Comparison of ENCODE assay signal across 9 cellular contexts in the genomic region with DNA sequence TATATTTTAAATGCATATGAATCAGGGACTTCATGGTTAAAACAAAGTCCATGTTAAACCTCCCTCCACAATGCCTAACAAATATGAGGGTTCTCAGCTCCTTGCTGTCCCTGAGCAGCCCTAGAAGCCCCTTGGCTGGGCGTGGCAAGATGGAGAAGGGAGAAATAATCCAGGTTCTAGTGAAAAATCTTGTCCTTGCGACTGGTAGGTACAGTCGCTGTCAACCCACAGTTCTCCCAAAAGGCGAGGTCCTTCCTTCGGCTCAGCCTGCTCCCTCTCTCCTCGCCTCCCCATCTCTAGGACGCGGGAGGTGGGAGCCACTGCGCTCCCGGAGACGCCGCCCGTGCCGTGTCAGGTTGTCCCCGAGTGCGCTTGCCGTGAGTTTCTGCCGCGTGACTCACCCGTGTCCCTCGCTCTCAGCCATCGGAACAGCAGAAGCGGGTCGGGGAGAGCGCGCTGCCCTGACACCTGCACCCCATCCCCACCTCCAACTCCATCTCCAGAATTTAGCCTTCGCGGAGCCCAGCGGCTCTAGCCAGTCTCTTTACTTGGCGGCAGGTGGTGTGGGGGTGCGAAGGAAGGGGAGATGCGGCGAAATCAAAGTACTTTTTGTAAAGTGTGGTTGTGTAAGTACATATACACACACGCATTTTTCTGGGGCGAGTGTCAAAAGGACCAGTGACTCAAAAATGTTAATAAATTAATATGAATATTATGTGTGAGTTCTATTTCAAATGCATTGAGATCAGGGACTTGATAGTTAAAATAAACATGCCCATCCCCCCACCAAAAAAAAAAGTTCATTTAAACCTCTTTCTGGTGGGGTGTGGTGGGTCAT.
DNase-seq lines count a peak whose midpoint lies in the region; ATAC-seq and TF ChIP-seq lines count a peak whose summit lies in the region.
"Had no signal": no experiment of that assay in that cellular context is flagged by ENCODE, and none has a peak within 500 bp of the region (broad histone marks: within the 10 kb centered on the region; RNA-seq: fewer than 3 reads in every experiment).

No MANE protein-coding gene starts in this region.

- H3K9me3 Mint-ChIP-seq in nephron, result no peaks in the 10 kb centered on the region
- H3K9me3 Mint-ChIP-seq in CD4-positive, alpha-beta T cell, result no peaks in the 10 kb centered on the region

- ATAC-seq in CD4-positive, alpha-beta T cell (ENCODE audit: poor library complexity), result no peak
- ATAC-seq in HG03039 (IDR thresholded peaks at IDR 0.05; ENCODE audit: unreplicated experiment), result no peak

- 51% methylated on average over 35 of the region's 35 CpGs for whole genome bisulfite sequencing in HUES64
- 8 to 13% methylated on average over 6 to 24 of the region's 35 CpGs for WGBS in esophagus squamous epithelium, 2 donors

- CTCF ChIA-PET in CD4-positive, alpha-beta T cell (lab: Charles Lee), result no interaction called here

- H3K27me3 ChIP-seq in HUES64 (ENCODE audit: insufficient read depth, low read length), result peaks cover 27% of the 10 kb centered on the region
- H3K27me3 ChIP-seq in esophagus squamous epithelium, result peaks cover 0 to 9% (median 2%) of the 10 kb centered on the region in 4 donors
- H3K27me3 ChIP-seq in CD4-positive, alpha-beta T cell (ENCODE audit: control insufficient read depth, insufficient read depth, low read length), result peaks cover 23% of the 10 kb centered on the region

- intact Hi-C loops in esophagus squamous epithelium (cut with DNase I), result no loop called here
- intact Hi-C loops in CD4-positive, alpha-beta T cell (cut with DNase I, micrococcal nuclease), result no loop called here

- H3K27me3 Mint-ChIP-seq in nephron (ENCODE audit: low read depth), result peaks cover 52% of the 10 kb centered on the region
- peaks cover 43% of the 10 kb centered on the region for H3K27me3 Mint-ChIP-seq in CD4-positive, alpha-beta T cell

- no peak for TF ChIP-seq POLR2A in esophagus squamous epithelium (IDR thresholded peaks at IDR 0.05)

- peak overlapping the region; percentile 53 for H3K4me3 ChIP-seq in HUES64 (ENCODE audit: low read length)
- H3K4me3 ChIP-seq in esophagus squamous epithelium, result peak overlapping the region; percentile 2 to 59 (median 33)

- DNase-seq in esophagus squamous epithelium (lab: John Stamatoyannopoulos, UW) (no peak), HUDEP-2 (lab: John Stamatoyannopoulos, UW; ENCODE audit: unreplicated experiment in 76 of 76) (no peak)
- no peak for DNase-seq in CD4-positive, alpha-beta T cell
- DNase-seq in activated naive CD4-positive, alpha-beta T cell treated with anti-CD3 and anti-CD28 coated beads, Interleukin-2, amount 50 U/mL, for 16 hours, result no peak
- DNase-seq: COR-L47 had no signal

- no peak for TF ChIP-seq CTCF in 22Rv1 (IDR thresholded peaks at IDR 0.05)
- TF ChIP-seq CTCF in esophagus squamous epithelium (IDR thresholded peaks at IDR 0.05), result no peak
- no peak for TF ChIP-seq CTCF in nephron (IDR thresholded peaks at IDR 0.05; ENCODE audit: unreplicated experiment in 3 of 3)
- no peak for TF ChIP-seq CTCF in CD4-positive, alpha-beta T cell (IDR thresholded peaks at IDR 0.05)

- peak overlapping the region in 2 of 3 experiments; percentile 39 to 67 for H3K27ac Mint-ChIP-seq in nephron
- H3K27ac Mint-ChIP-seq in CD4-positive, alpha-beta T cell, result no peak overlapping the region

- H3K4me3 Mint-ChIP-seq in nephron, result peak overlapping the region; percentile 65 to 78 (median 74)
- H3K4me3 Mint-ChIP-seq in CD4-positive, alpha-beta T cell, result no peak overlapping the region

- POLR2A ChIA-PET in CD4-positive, alpha-beta T cell (lab: Charles Lee), result no interaction called here

- H3K4me1 ChIP-seq in HUES64 (ENCODE audit: insufficient read depth, low read length), result 0 out of 2 replicates have a peak, but pooled peaks cover 7% of the 10 kb centered on the region
- H3K4me1 ChIP-seq in esophagus squamous epithelium, result peaks cover 0 to 28% (median 0%) of the 10 kb centered on the region in 3 donors

- no peaks in the 10 kb centered on the region for H3K36me3 ChIP-seq in HUES64 (ENCODE audit: insufficient read depth, low read length)
- H3K36me3 ChIP-seq in esophagus squamous epithelium, result no peaks in the 10 kb centered on the region

- H3K4me1 Mint-ChIP-seq in nephron, result peaks cover 41% of the 10 kb centered on the region
- H3K4me1 Mint-ChIP-seq in CD4-positive, alpha-beta T cell (ENCODE audit: low read depth), result no peaks in the 10 kb centered on the region

- H3K27ac ChIP-seq in 22Rv1 (peak overlapping the region; percentile 76), HUES64 (ENCODE audit: low read depth, low read length) (no peak overlapping the region), esophagus squamous epithelium (no peak overlapping the region)
- no peak overlapping the region for H3K27ac ChIP-seq in CD4-positive, alpha-beta T cell (ENCODE audit: low read depth, low read length)

- no peak overlapping the region for H3K9ac ChIP-seq in HUES64 (ENCODE audit: low read depth, low read length)

- no peaks in the 10 kb centered on the region for H3K9me3 ChIP-seq in HUES64 (ENCODE audit: insufficient read depth, low read depth, low read length)
- no peaks in the 10 kb centered on the region for H3K9me3 ChIP-seq in esophagus squamous epithelium
- H3K9me3 ChIP-seq in CD4-positive, alpha-beta T cell (ENCODE audit: control insufficient read depth, low read length), result no peaks in the 10 kb centered on the region

- H3K36me3 Mint-ChIP-seq in nephron (ENCODE audit: low read depth), result no peaks in the 10 kb centered on the region
- no peaks in the 10 kb centered on the region for H3K36me3 Mint-ChIP-seq in CD4-positive, alpha-beta T cell (ENCODE audit: low read depth)
